26 cellular contexts compared by ENCODE assay signal in the genomic region with DNA sequence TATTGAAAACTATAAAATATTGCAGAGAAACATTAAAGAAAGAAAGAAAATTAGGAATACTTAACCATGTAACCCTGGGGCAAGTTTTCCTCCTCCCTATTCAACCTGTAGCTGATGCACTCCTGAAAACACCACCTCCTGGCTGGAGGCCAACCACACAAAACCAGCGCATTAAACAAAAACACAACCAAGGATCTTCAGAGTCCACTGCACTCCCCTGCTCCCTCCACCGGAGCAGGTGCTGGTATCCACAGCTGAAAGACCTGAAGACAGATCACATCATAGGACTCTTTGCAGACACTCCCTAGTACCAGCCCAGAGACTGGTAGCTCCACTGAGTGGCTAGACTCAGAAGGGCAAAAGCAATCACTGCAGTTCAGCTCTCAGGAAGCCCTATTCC.
"Had no signal": no experiment of that assay in that cellular context is flagged by ENCODE, and none has a peak within 500 bp of the region (broad histone marks: within the 10 kb centered on the region; RNA-seq: fewer than 3 reads in every experiment).

No MANE protein-coding gene starts in this region.

- H3K4me3 ChIP-seq: ascending aorta, cardiac muscle cell, Peyer's patch, SJCRH30, SK-N-MC had no signal

- H3K27me3 ChIP-seq: ascending aorta, cardiac muscle cell, Peyer's patch, SJCRH30 had no signal

- H3K27ac ChIP-seq: ascending aorta, cardiac muscle cell, Peyer's patch, RWPE1, SJCRH30, SK-N-MC, WERI-Rb-1 had no signal

- DNase-seq: activated CD4-positive, alpha-beta T cell treated with anti-CD3 and anti-CD28 coated beads for 1 hour; activated CD4-positive, alpha-beta T cell treated with anti-CD3 and anti-CD28 coated beads for 48 hours; activated CD4-positive, CD25-positive, alpha-beta regulatory T cell; activated CD8-positive, alpha-beta T cell treated with anti-CD3 and anti-CD28 coated beads, Interleukin-2, amount 10 ng/mL, durations not matched to agents 7 days and 5 days; activated gamma-delta T cell; activated naive CD4-positive, alpha-beta T cell treated with Interleukin-2 at 50 U/mL for 16 hours; activated naive CD8-positive, alpha-beta T cell treated with anti-CD3 and anti-CD28 coated beads, Interleukin-2, amount 10 ng/mL, durations not matched to agents 7 days and 5 days; activated T-cell treated with anti-CD3 and anti-CD28 coated beads, Interleukin-2, amount 50 U/mL, for 24 hours; amygdala; Karpas-422; KBM-7; NCI-H187 treated with DMSO at 0.1 percent for 48 hours; NCI-H2081; NCI-H446; NCI-H510A treated with DMSO at 0.1 percent for 48 hours; NCI-H526 treated with DMSO at 0.1 percent for 48 hours; NCI-H774; PC-3; Peyer's patch; SJCRH30; T1000; WERI-Rb-1 had no signal

- H3K4me1 ChIP-seq: Peyer's patch, SJCRH30 had no signal

- H3K9me3 ChIP-seq: ascending aorta, Peyer's patch, SJCRH30 had no signal

- H3K36me3 ChIP-seq: ascending aorta, cardiac muscle cell, Peyer's patch, SJCRH30, WERI-Rb-1 had no signal
